ENCODE assay signal across 7 cellular contexts in genomic region chr17:41449008-41449407, GRCh38. TPM values are rescaled to one million over a fixed set of nuclear protein-coding genes. Genes with fewer than 3 reads are reported as not detected.
"Had no signal": no experiment of that assay in that cellular context is flagged by ENCODE, and none has a peak within 500 bp of the region (broad histone marks: within the 10 kb centered on the region; RNA-seq: fewer than 3 reads in every experiment).

No MANE protein-coding gene starts in this region.

- H3K4me2 ChIP-seq: GM23338 had no signal

- H3K4me3 Mint-ChIP-seq: GM23338, H9 had no signal

- H2AFZ ChIP-seq: GM23338 had no signal

- H3K27ac Mint-ChIP-seq: GM23338, H9 had no signal

- H3K4me1 Mint-ChIP-seq: GM23338, H9 had no signal

- ATAC-seq: GM23338, K562 had no signal

- H3K4me3 ChIP-seq: GM23338, K562 had no signal

- DNase-seq: H9, HCEC 1CT, KG1 had no signal

RNA-seq across cellular contexts. Expression of gene KRT38, which starts 8.2 kb away (rescaled TPM):
- total RNA-seq: GM23338, H1, H9, HT-29, K562 had no signal
- polyA plus RNA-seq: GM23338, H1, K562 had no signal

RNA-seq across cellular contexts. Expression of gene KRT32, which starts 18.2 kb away (rescaled TPM):
- total RNA-seq: GM23338, H1, H9, HT-29, K562 had no signal
- polyA plus RNA-seq: GM23338, H1, K562 had no signal

RNA-seq across cellular contexts. Expression of gene KRT37, which starts 24.6 kb away (rescaled TPM):
- total RNA-seq: GM23338, H1, H9, HT-29, K562 had no signal
- polyA plus RNA-seq: GM23338, H1, K562 had no signal

RNA-seq across cellular contexts. Expression of gene KRT35, which starts 31.9 kb away (rescaled TPM):
- total RNA-seq: GM23338, H1, H9, HT-29, K562 had no signal
- polyA plus RNA-seq: GM23338, H1, K562 had no signal

RNA-seq across cellular contexts. Expression of gene KRT36, which starts 40.7 kb away (rescaled TPM):
- total RNA-seq: GM23338, H1, H9, HT-29, K562 had no signal
- polyA plus RNA-seq: GM23338, H1 had no signal
